Comparison of ENCODE assay signal across 8 cellular contexts in genomic region chr16:79599256-79599836, GRCh38. TPM values are rescaled to one million over a fixed set of nuclear protein-coding genes. Genes with fewer than 3 reads are reported as not detected.
DNase-seq lines count a peak whose midpoint lies in the region; ATAC-seq and TF ChIP-seq lines count a peak whose summit lies in the region.

No MANE protein-coding gene starts in this region.

- peaks cover 36% of the 10 kb centered on the region for H3K27me3 ChIP-seq in mononuclear cell (ENCODE audit: insufficient read depth, low read length)
- no peaks in the 10 kb centered on the region for H3K27me3 ChIP-seq in upper lobe of right lung

- peak overlapping the region; percentile 91 for H3K27ac ChIP-seq in upper lobe of right lung

- H3K9me3 ChIP-seq in mononuclear cell (ENCODE audit: low read depth, low read length) = no peaks in the 10 kb centered on the region
- H3K9me3 ChIP-seq in upper lobe of right lung = no peaks in the 10 kb centered on the region

- H3K4me1 ChIP-seq in mononuclear cell (ENCODE audit: insufficient read depth, low read length) (peaks cover 20% of the 10 kb centered on the region), upper lobe of right lung (peaks cover 3% of the 10 kb centered on the region)

- ATAC-seq in upper lobe of right lung = peak; percentile 1

- H3K4me3 ChIP-seq in mononuclear cell (ENCODE audit: low read length) (peak overlapping the region; percentile 51), upper lobe of right lung (peak overlapping the region; percentile 77)

- DNase-seq in Daoy (ENCODE audit: low read depth) = peak; percentile 36
- DNase-seq in T-helper 9 cell = peak; percentile 18
- peak; percentile 71 for DNase-seq in ecto neural progenitor cell (ENCODE audit: low spot score)
- peak; percentile 71 for DNase-seq in upper lobe of right lung
- DNase-seq in NCI-H1694 (lab: John Stamatoyannopoulos, UW) = no peak
- DNase-seq in NCI-H187 treated with DMSO at 0.1 percent for 48 hours (lab: John Stamatoyannopoulos, UW) = no peak
- DNase-seq in NOMO-1 treated with dmso at 0.1 percent for 144 hours (lab: John Stamatoyannopoulos, UW; ENCODE audit: unreplicated experiment) = no peak

- TF ChIP-seq CTCF in upper lobe of right lung (IDR thresholded peaks at IDR 0.05) = no peak

- intact Hi-C loops in upper lobe of right lung (cut with DNase I) = no loop called here

- H3K36me3 ChIP-seq in upper lobe of right lung = no peaks in the 10 kb centered on the region

RNA-seq across cellular contexts. Expression of gene MAF, which starts 1.2 kb away (rescaled TPM):
- total RNA-seq in Daoy (2014; rRNA removed; shearing (Covaris generic)) = 1.3 and 1.9 TPM in 2 replicates
- total RNA-seq in mononuclear cell (9.1 TPM), upper lobe of right lung (66.4 TPM)

Comparison
In these comparisons a context has a peak if more than half of its experiments do, and no peak if none do; other contexts are left out.
1. DNase-seq: peak in Daoy (single experiment), T-helper 9 cell (single experiment), ecto neural progenitor cell (single experiment) and upper lobe of right lung (single experiment); none in NCI-H1694 (single experiment), NCI-H187 treated with DMSO at 0.1 percent for 48 hours (single experiment) and NOMO-1 treated with dmso at 0.1 percent for 144 hours (single experiment).